1 cellular context compared by ENCODE assay signal in the genomic region with DNA sequence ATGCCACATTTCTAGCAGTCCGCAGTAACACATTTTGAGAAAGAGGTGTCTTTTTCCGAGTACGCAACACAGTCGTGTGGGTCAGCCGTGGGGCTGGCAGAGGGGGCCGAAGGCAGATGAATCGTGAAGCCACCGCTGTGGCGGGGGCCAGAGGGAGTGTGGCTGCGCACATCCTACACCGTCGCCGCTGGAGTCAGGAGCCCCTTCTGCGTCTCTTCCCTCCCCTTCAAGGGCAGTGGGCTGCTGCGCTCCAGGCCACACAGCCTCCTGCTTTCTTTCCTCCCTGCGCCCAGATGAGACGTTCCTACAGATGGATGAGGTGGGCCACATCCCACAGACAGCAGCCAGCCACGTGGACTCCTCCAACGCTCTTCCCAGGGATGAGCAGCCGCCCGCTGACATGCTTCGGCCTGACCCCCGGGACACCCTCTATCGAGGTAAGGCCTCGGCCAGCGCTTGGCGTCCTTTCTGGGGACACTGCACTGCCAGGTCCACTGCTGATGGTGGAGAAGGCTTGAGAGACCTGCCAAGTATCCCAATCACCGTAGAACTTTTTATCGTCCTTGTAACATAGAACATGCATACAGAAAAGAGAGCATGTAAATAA.
TF ChIP-seq lines count a peak whose summit lies in the region.

No MANE protein-coding gene starts in this region.

TF ChIP-seq in IMR-90, 13 proteins besides CTCF, POLR2A, EP300 and RAD21:
- TF ChIP-seq RFX5 (IDR thresholded peaks at IDR 0.05; ENCODE audit: low read depth, low read length) (no peak), SMC3 (IDR thresholded peaks at IDR 0.05; ENCODE audit: low read depth, low read length) (no peak), MXI1 (IDR thresholded peaks at IDR 0.05; ENCODE audit: borderline replicate concordance, low read depth, low read length) (no peak), CHD1 (IDR thresholded peaks at IDR 0.05; ENCODE audit: low read depth, low read length) (no peak), CEBPB (IDR thresholded peaks at IDR 0.05; ENCODE audit: low read depth, low read length) (no peak), FOS (IDR thresholded peaks at IDR 0.05; ENCODE audit: low read depth, low read length) (no peak), MAZ (IDR thresholded peaks at IDR 0.05; ENCODE audit: borderline replicate concordance, low read depth, low read length) (no peak), BHLHE40 (IDR thresholded peaks at IDR 0.05; ENCODE audit: low read depth, low read length) (no peak), MAFK (IDR thresholded peaks at IDR 0.05; ENCODE audit: low read depth, low read length) (no peak), RCOR1 (IDR thresholded peaks at IDR 0.05; ENCODE audit: insufficient replicate concordance, low read length) (no peak), NFE2L2 (IDR thresholded peaks at IDR 0.05; ENCODE audit: low read depth, low read length) (no peak)
- TF ChIP-seq, protein P1, sequence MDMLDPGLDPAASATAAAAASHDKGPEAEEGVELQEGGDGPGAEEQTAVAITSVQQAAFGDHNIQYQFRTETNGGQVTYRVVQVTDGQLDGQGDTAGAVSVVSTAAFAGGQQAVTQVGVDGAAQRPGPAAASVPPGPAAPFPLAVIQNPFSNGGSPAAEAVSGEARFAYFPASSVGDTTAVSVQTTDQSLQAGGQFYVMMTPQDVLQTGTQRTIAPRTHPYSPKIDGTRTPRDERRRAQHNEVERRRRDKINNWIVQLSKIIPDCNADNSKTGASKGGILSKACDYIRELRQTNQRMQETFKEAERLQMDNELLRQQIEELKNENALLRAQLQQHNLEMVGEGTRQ (IDR thresholded peaks at IDR 0.05; ENCODE audit: low read depth, low read length), result no peak
- TF ChIP-seq, protein P2, sequence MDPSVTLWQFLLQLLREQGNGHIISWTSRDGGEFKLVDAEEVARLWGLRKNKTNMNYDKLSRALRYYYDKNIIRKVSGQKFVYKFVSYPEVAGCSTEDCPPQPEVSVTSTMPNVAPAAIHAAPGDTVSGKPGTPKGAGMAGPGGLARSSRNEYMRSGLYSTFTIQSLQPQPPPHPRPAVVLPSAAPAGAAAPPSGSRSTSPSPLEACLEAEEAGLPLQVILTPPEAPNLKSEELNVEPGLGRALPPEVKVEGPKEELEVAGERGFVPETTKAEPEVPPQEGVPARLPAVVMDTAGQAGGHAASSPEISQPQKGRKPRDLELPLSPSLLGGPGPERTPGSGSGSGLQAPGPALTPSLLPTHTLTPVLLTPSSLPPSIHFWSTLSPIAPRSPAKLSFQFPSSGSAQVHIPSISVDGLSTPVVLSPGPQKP (IDR thresholded peaks at IDR 0.05; ENCODE audit: borderline replicate concordance, low read depth, low read length), result no peak
TF ChIP-seq in IMR-90: peak in this region for 0.
